19 cellular contexts compared by ENCODE assay signal in genomic region chr4:88442636-88443260, GRCh38. TPM values are rescaled to one million over a fixed set of nuclear protein-coding genes. Genes with fewer than 3 reads are reported as not detected.
A peak's percentile ranks its signal among the peaks of the same experiment; 100 is the strongest.
DNase-seq lines count a peak whose midpoint lies in the region; ATAC-seq, FAIRE-seq and TF ChIP-seq lines count a peak whose summit lies in the region.
"Had no signal": no experiment of that assay in that cellular context is flagged by ENCODE, and none has a peak within 500 bp of the region (broad histone marks: within the 10 kb centered on the region; RNA-seq: fewer than 3 reads in every experiment).

No MANE protein-coding gene starts in this region.

- in situ Hi-C loops in K562 (cut with MboI) = no loop called here

- H3K9me3 Mint-ChIP-seq in activated CD4-positive, alpha-beta memory T cell treated with anti-CD3 and anti-CD28 coated beads for 36 hours = peaks cover 4% of the 10 kb centered on the region
- H3K9me3 Mint-ChIP-seq in activated CD4-positive, alpha-beta memory T cell treated with anti-CD3 and anti-CD28 coated beads, Interleukin-2, amount 10 ng/mL, durations not matched to agents 7 days and 5 days = peaks cover 4% of the 10 kb centered on the region
- H3K9me3 Mint-ChIP-seq in stimulated activated effector memory CD8-positive, alpha-beta T cell treated with anti-CD3 and anti-CD28 coated beads, Interleukin-12 subunit alpha, Interleukin-12 subunit beta, amount 100 ng/mL, for 72 hours = peaks cover 5% of the 10 kb centered on the region
- H3K9me3 Mint-ChIP-seq: activated naive CD4-positive, alpha-beta T cell treated with anti-CD3 and anti-CD28 coated beads, Interleukin-2, amount 10 ng/mL, durations not matched to agents 7 days and 5 days; HFFc6 had no signal

- BruUV-seq in K562 (replicated peaks; lab: Mats Ljungman, UMichigan) = no TSS peak

- POLR2A ChIA-PET in activated CD4-positive, alpha-beta memory T cell treated with anti-CD3 and anti-CD28 coated beads for 36 hours (lab: Charles Lee) = no interaction called here
- POLR2A ChIA-PET in activated CD4-positive, alpha-beta memory T cell treated with anti-CD3 and anti-CD28 coated beads, Interleukin-2, amount 10 ng/mL, durations not matched to agents 7 days and 5 days (lab: Charles Lee) = no interaction called here
- POLR2A ChIA-PET in K562 (lab: Yijun Ruan, JAX) = no interaction called here

- H3K27me3 ChIP-seq in K562 (ENCODE audit: control insufficient read depth in 2 of 2, insufficient read depth in 2 of 2, low read length in 2 of 2) = no peaks in the 10 kb centered on the region
- H3K27me3 ChIP-seq: foreskin keratinocyte had no signal

- no peak for DNase-seq in activated CD4-positive, alpha-beta memory T cell treated with anti-CD3 and anti-CD28 coated beads for 36 hours
- no peak for DNase-seq in activated CD4-positive, alpha-beta memory T cell treated with anti-CD3 and anti-CD28 coated beads, Interleukin-2, amount 10 ng/mL, durations not matched to agents 7 days and 5 days
- peak in 3 of 4 experiments; percentile 8 to 11 (median 9) for DNase-seq in K562 (ENCODE audit: extremely low read depth in 1 of 4, low spot score in 3 of 4)
- no peak for DNase-seq in stimulated activated effector memory CD8-positive, alpha-beta T cell treated with anti-CD3 and anti-CD28 coated beads, Interleukin-12 subunit alpha, Interleukin-12 subunit beta, amount 100 ng/mL, for 72 hours (ENCODE audit: low spot score in 2 of 2)
- no peak for DNase-seq in NCI-H446 (lab: John Stamatoyannopoulos, UW)
- no peak for DNase-seq in Ammon's horn (ENCODE audit: low spot score)
- DNase-seq in 8988T = no peak
- DNase-seq: activated CD4-positive, alpha-beta T cell treated with anti-CD3 and anti-CD28 coated beads for 48 hours; activated naive CD4-positive, alpha-beta T cell treated with anti-CD3 and anti-CD28 coated beads, Interleukin-2, amount 10 ng/mL, durations not matched to agents 7 days and 5 days; foreskin keratinocyte; HFFc6; left colon; NCI-H510A; SHP77 treated with DMSO at 0.1 percent for 48 hours had no signal

- peak; percentile 66 for ATAC-seq in K562
- ATAC-seq in stimulated activated effector memory CD8-positive, alpha-beta T cell treated with anti-CD3 and anti-CD28 coated beads, Interleukin-12 subunit alpha, Interleukin-12 subunit beta, amount 100 ng/mL, for 72 hours = no peak
- ATAC-seq: foreskin keratinocyte, left colon, sciatic nerve had no signal

- H3K9me1 ChIP-seq in K562 (ENCODE audit: control insufficient read depth, insufficient read depth, low read length) = no peaks in the 10 kb centered on the region

- CTCF ChIA-PET in activated CD4-positive, alpha-beta memory T cell treated with anti-CD3 and anti-CD28 coated beads for 36 hours (lab: Charles Lee) = no interaction called here
- CTCF ChIA-PET in activated CD4-positive, alpha-beta memory T cell treated with anti-CD3 and anti-CD28 coated beads, Interleukin-2, amount 10 ng/mL, durations not matched to agents 7 days and 5 days (lab: Charles Lee) = no interaction called here
- CTCF ChIA-PET in K562 (lab: Yijun Ruan, JAX; ENCODE audit: low intra/inter-chr PET ratio) = no interaction called here

- H3K4me1 ChIP-seq in K562 (replicated peaks in 1 of 2; ENCODE audit: control insufficient read depth in 2 of 2, insufficient read depth in 2 of 2, low read length in 2 of 2) = no peaks in the 10 kb centered on the region

- H3K4me3 Mint-ChIP-seq in activated CD4-positive, alpha-beta memory T cell treated with anti-CD3 and anti-CD28 coated beads for 36 hours = no peak overlapping the region
- no peak overlapping the region for H3K4me3 Mint-ChIP-seq in activated CD4-positive, alpha-beta memory T cell treated with anti-CD3 and anti-CD28 coated beads, Interleukin-2, amount 10 ng/mL, durations not matched to agents 7 days and 5 days
- no peak overlapping the region for H3K4me3 Mint-ChIP-seq in stimulated activated effector memory CD8-positive, alpha-beta T cell treated with anti-CD3 and anti-CD28 coated beads, Interleukin-12 subunit alpha, Interleukin-12 subunit beta, amount 100 ng/mL, for 72 hours
- H3K4me3 Mint-ChIP-seq: activated naive CD4-positive, alpha-beta T cell treated with anti-CD3 and anti-CD28 coated beads, Interleukin-2, amount 10 ng/mL, durations not matched to agents 7 days and 5 days; HFFc6 had no signal

- H3K79me2 ChIP-seq in K562 (ENCODE audit: control insufficient read depth, insufficient read depth, low read length) = no peaks in the 10 kb centered on the region

- H3K9me3 ChIP-seq in K562 (replicated peaks; ENCODE audit: control insufficient read depth, insufficient read depth, low read depth, low read length) = no peaks in the 10 kb centered on the region

- TF ChIP-seq POLR2A in K562 (conservative IDR thresholded peaks at IDR 0.05) = no peak

- no peak for TF ChIP-seq RAD21 in Ishikawa (IDR thresholded peaks at IDR 0.05; ENCODE audit: low read depth)
- TF ChIP-seq RAD21 in K562 (CRISPR knock-in tag; conservative IDR thresholded peaks at IDR 0.05 in 1 of 2, IDR thresholded peaks at IDR 0.05 in 1 of 2) = no peak

- H3K4me3 ChIP-seq in K562 = no peak overlapping the region

- TF ChIP-seq CTCF in K562 (IDR thresholded peaks at IDR 0.05 in 2 of 3, conservative IDR thresholded peaks at IDR 0.05 in 1 of 3; ENCODE audit: insufficient read depth in 2 of 3, low read depth in 1 of 3, low read length in 3 of 3) = no peak

- no peak for FAIRE-seq in K562 (lab: Jason Lieb, UNC)
- FAIRE-seq: astrocyte, D721Med, GM19239 had no signal

- H4K20me1 ChIP-seq in K562 (replicated peaks; ENCODE audit: control insufficient read depth, insufficient read depth, low read length) = no peaks in the 10 kb centered on the region

- H2AFZ ChIP-seq in K562 (ENCODE audit: low read depth, low read length) = no peak overlapping the region

- H3K4me1 Mint-ChIP-seq in activated CD4-positive, alpha-beta memory T cell treated with anti-CD3 and anti-CD28 coated beads for 36 hours (ENCODE audit: low read depth) = peaks cover 4% of the 10 kb centered on the region
- H3K4me1 Mint-ChIP-seq in activated CD4-positive, alpha-beta memory T cell treated with anti-CD3 and anti-CD28 coated beads, Interleukin-2, amount 10 ng/mL, durations not matched to agents 7 days and 5 days = peaks cover 7% of the 10 kb centered on the region
- H3K4me1 Mint-ChIP-seq in stimulated activated effector memory CD8-positive, alpha-beta T cell treated with anti-CD3 and anti-CD28 coated beads, Interleukin-12 subunit alpha, Interleukin-12 subunit beta, amount 100 ng/mL, for 72 hours = peaks cover 13% of the 10 kb centered on the region

- intact Hi-C loops in activated CD4-positive, alpha-beta memory T cell treated with anti-CD3 and anti-CD28 coated beads for 36 hours (cut with micrococcal nuclease) = no loop called here
- intact Hi-C loops in K562 (cut with micrococcal nuclease) = no loop called here

- TF ChIP-seq EP300 in Ishikawa (IDR thresholded peaks at IDR 0.05; ENCODE audit: borderline replicate concordance) = peak; percentile 70; the same call in 1 of the 2 replicates
- no peak for TF ChIP-seq EP300 in K562 (IDR thresholded peaks at IDR 0.05; ENCODE audit: low read length)

- peak overlapping the region; percentile 34 for H3K27ac Mint-ChIP-seq in activated CD4-positive, alpha-beta memory T cell treated with anti-CD3 and anti-CD28 coated beads for 36 hours
- H3K27ac Mint-ChIP-seq in activated CD4-positive, alpha-beta memory T cell treated with anti-CD3 and anti-CD28 coated beads, Interleukin-2, amount 10 ng/mL, durations not matched to agents 7 days and 5 days = no peak overlapping the region
- H3K27ac Mint-ChIP-seq in stimulated activated effector memory CD8-positive, alpha-beta T cell treated with anti-CD3 and anti-CD28 coated beads, Interleukin-12 subunit alpha, Interleukin-12 subunit beta, amount 100 ng/mL, for 72 hours = peak overlapping the region; percentile 6
- H3K27ac Mint-ChIP-seq: activated naive CD4-positive, alpha-beta T cell treated with anti-CD3 and anti-CD28 coated beads, Interleukin-2, amount 10 ng/mL, durations not matched to agents 7 days and 5 days; HFFc6 had no signal

- 0% methylated on average over 1 of the region's 1 CpG for WGBS in K562 (ENCODE audit: insufficient coverage, low coverage, missing lambda C conversion rate)

- H3K4me2 ChIP-seq in K562 (ENCODE audit: insufficient read depth, low read length) = no peak overlapping the region

- peaks cover 11% of the 10 kb centered on the region for H3K36me3 Mint-ChIP-seq in activated CD4-positive, alpha-beta memory T cell treated with anti-CD3 and anti-CD28 coated beads for 36 hours
- H3K36me3 Mint-ChIP-seq in activated CD4-positive, alpha-beta memory T cell treated with anti-CD3 and anti-CD28 coated beads, Interleukin-2, amount 10 ng/mL, durations not matched to agents 7 days and 5 days (ENCODE audit: low read depth) = peaks cover 70% of the 10 kb centered on the region
- peaks cover 12% of the 10 kb centered on the region for H3K36me3 Mint-ChIP-seq in stimulated activated effector memory CD8-positive, alpha-beta T cell treated with anti-CD3 and anti-CD28 coated beads, Interleukin-12 subunit alpha, Interleukin-12 subunit beta, amount 100 ng/mL, for 72 hours

- no peak overlapping the region for H3K9ac ChIP-seq in K562 (ENCODE audit: insufficient read depth in 1 of 2, low read depth in 2 of 2, low read length in 2 of 2)

- H3K36me3 ChIP-seq in K562 (ENCODE audit: control insufficient read depth, insufficient read depth, low read length) = no peaks in the 10 kb centered on the region

- H3K27ac ChIP-seq in K562 (ENCODE audit: extremely low read depth, low read depth, low read length) = no peak overlapping the region
- H3K27ac ChIP-seq: foreskin keratinocyte had no signal

- no peaks in the 10 kb centered on the region for H3K27me3 Mint-ChIP-seq in activated CD4-positive, alpha-beta memory T cell treated with anti-CD3 and anti-CD28 coated beads for 36 hours
- no peaks in the 10 kb centered on the region for H3K27me3 Mint-ChIP-seq in activated CD4-positive, alpha-beta memory T cell treated with anti-CD3 and anti-CD28 coated beads, Interleukin-2, amount 10 ng/mL, durations not matched to agents 7 days and 5 days
- H3K27me3 Mint-ChIP-seq: activated naive CD4-positive, alpha-beta T cell treated with anti-CD3 and anti-CD28 coated beads, Interleukin-2, amount 10 ng/mL, durations not matched to agents 7 days and 5 days had no signal

RNA-seq across cellular contexts. Expression of gene HERC5, which starts 14.2 kb away (rescaled TPM):
- total RNA-seq in activated CD4-positive, alpha-beta memory T cell treated with anti-CD3 and anti-CD28 coated beads for 36 hours = 10 to 100 TPM; 32.3 to 34.0 TPM
- 10 to 100 TPM; 92.5 to 97.0 TPM for total RNA-seq in activated CD4-positive, alpha-beta memory T cell treated with anti-CD3 and anti-CD28 coated beads, Interleukin-2, amount 10 ng/mL, durations not matched to agents 7 days and 5 days
- not detected in 2 replicates for total RNA-seq in K562 (2011; cell fraction: chromatin; rRNA removed; ENCODE audit: low replicate concordance)
- total RNA-seq in K562 (2011; cell fraction: nucleolus; rRNA removed) = not detected in 2 replicates
- not detected in 2 replicates for total RNA-seq in K562 (2011; cell fraction: nucleoplasm; rRNA removed)
- not detected in 2 replicates for total RNA-seq in K562 (2014; rRNA removed)
- total RNA-seq in K562 (2014; rRNA removed; fragmentation: Illumina TruSeq; extraction: Trizol) = not detected in 2 replicates
- not detected in 2 replicates for total RNA-seq in K562 (2015; rRNA removed; fragmentation: Illumina TruSeq; extraction: Trizol)
- 0.07 and 0.18 TPM in 2 replicates for total RNA-seq in K562 (2021)
- polyA plus RNA-seq in K562 (2011; rRNA removed) = not detected in 2 replicates
- polyA plus RNA-seq in K562 (2011; cell fraction: cytosol; rRNA removed) = not detected in 2 replicates
- polyA plus RNA-seq in K562 (2011; cell fraction: nucleus; rRNA removed) = not detected in 2 replicates
- polyA plus RNA-seq in K562 (2012) = not detected in 2 replicates
- not detected in 2 replicates for polyA plus RNA-seq in K562 (2014; fragmentation: Illumina TruSeq; extraction: Trizol)
- polyA plus RNA-seq in K562 (2014; fragmentation: Nextera tagmentation; extraction: Ambion mirVana) = not detected
- polyA plus RNA-seq in K562 (2014; rRNA removed) = not detected in 2 replicates
- polyA minus RNA-seq in K562 (2011; rRNA and poly(A)+ RNA removed) = not detected in 2 replicates
- polyA minus RNA-seq in K562 (2011; cell fraction: cytosol; rRNA and poly(A)+ RNA removed) = not detected in 2 replicates
- not detected in 2 replicates for polyA minus RNA-seq in K562 (2011; cell fraction: nucleus; rRNA and poly(A)+ RNA removed)

Comparison
In these comparisons a context has a peak if more than half of its experiments do, and no peak if none do; other contexts are left out.
1. DNase-seq: peak in K562 (3 of 4); none in activated CD4-positive, alpha-beta memory T cell treated with anti-CD3 and anti-CD28 coated beads for 36 hours (single experiment), activated CD4-positive, alpha-beta memory T cell treated with anti-CD3 and anti-CD28 coated beads, Interleukin-2, amount 10 ng/mL, durations not matched to agents 7 days and 5 days (single experiment), stimulated activated effector memory CD8-positive, alpha-beta T cell treated with anti-CD3 and anti-CD28 coated beads, Interleukin-12 subunit alpha, Interleukin-12 subunit beta, amount 100 ng/mL, for 72 hours (0 of 2), NCI-H446 (0 of 2), Ammon's horn (single experiment) and 8988T (single experiment).
2. RNA of gene HERC5, which starts 14.2 kb away (total RNA-seq): 92.5 to 97.0 TPM in activated CD4-positive, alpha-beta memory T cell treated with anti-CD3 and anti-CD28 coated beads, Interleukin-2, amount 10 ng/mL, durations not matched to agents 7 days and 5 days and 32.3 to 34.0 TPM in activated CD4-positive, alpha-beta memory T cell treated with anti-CD3 and anti-CD28 coated beads for 36 hours; 0.07 to 0.18 TPM in K562; every median in the first group is over 10 times any median in the second.